ENCODE assay signal across 10 cellular contexts in the genomic region with DNA sequence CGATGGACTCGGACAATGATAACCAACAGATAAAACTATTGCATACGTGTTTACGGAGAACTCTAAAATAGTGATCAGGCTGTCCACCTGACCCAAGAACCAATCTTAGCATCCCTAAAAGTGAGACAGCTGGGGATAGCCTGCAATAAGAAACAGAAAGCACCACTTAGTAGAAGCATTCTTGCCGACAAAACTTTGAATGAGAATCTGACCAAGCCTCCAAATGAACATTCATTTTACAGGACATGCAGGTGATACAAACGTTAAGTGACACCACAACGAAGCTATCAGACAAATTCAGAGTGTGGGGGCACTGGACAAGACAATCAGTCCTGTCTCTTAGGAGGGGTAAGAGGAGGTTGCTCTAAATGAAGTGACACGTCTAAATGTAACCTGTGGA. TPM values are rescaled to one million over a fixed set of nuclear protein-coding genes. Genes with fewer than 3 reads are reported as not detected.
DNase-seq lines count a peak whose midpoint lies in the region; ATAC-seq, FAIRE-seq and TF ChIP-seq lines count a peak whose summit lies in the region.
"Had no signal": no experiment of that assay in that cellular context is flagged by ENCODE, and none has a peak within 500 bp of the region (broad histone marks: within the 10 kb centered on the region; RNA-seq: fewer than 3 reads in every experiment).

No MANE protein-coding gene starts in this region.

- TF ChIP-seq RAD21 in HepG2 (CRISPR knock-in tag; IDR thresholded peaks at IDR 0.05), result no peak

- H3K4me3 Mint-ChIP-seq in activated naive CD4-positive, alpha-beta T cell treated with anti-CD3 and anti-CD28 coated beads, Interleukin-2, amount 50 U/mL, for 24 hours, result peak overlapping the region; percentile 98
- H3K4me3 Mint-ChIP-seq in activated naive CD8-positive, alpha-beta T cell treated with anti-CD3 and anti-CD28 coated beads for 36 hours, result peak overlapping the region; percentile 98

- DNase-seq in activated naive CD4-positive, alpha-beta T cell (lab: John Stamatoyannopoulos, UW), result no peak
- DNase-seq in activated naive CD8-positive, alpha-beta T cell treated with anti-CD3 and anti-CD28 coated beads for 36 hours, result no peak
- DNase-seq in HepG2 (ENCODE audit: low spot score) (no peak), transverse colon (no peak), NCI-H1930 (lab: John Stamatoyannopoulos, UW) (no peak), Peyer's patch (no peak)
- DNase-seq: GF-D8 had no signal

- H3K36me3 Mint-ChIP-seq in activated naive CD4-positive, alpha-beta T cell treated with anti-CD3 and anti-CD28 coated beads, Interleukin-2, amount 50 U/mL, for 24 hours, result peaks cover 11% of the 10 kb centered on the region
- H3K36me3 Mint-ChIP-seq in activated naive CD8-positive, alpha-beta T cell treated with anti-CD3 and anti-CD28 coated beads for 36 hours, result peaks cover 29% of the 10 kb centered on the region

- H2AFZ ChIP-seq in HepG2 (ENCODE audit: low read length), result no peak overlapping the region

- no peak for FAIRE-seq in HepG2 (lab: Jason Lieb, UNC)
- FAIRE-seq: urothelium cell line had no signal

- TF ChIP-seq EP300 in HepG2 (IDR thresholded peaks at IDR 0.05; ENCODE audit: low read depth in 2 of 2, low read length in 2 of 2), result no peak
- no peak for TF ChIP-seq EP300 in HepG2 (CRISPR knock-in tag; IDR thresholded peaks at IDR 0.05; ENCODE audit: borderline replicate concordance)
- TF ChIP-seq EP300 in transverse colon (IDR thresholded peaks at IDR 0.05; ENCODE audit: low read depth), result no peak

- CTCF ChIA-PET in HepG2 (lab: Yijun Ruan, JAX; ENCODE audit: low intra/inter-chr PET ratio, low total read pairs), result no interaction called here

- no TSS peak for BruUV-seq in HepG2 (replicated peaks; lab: Mats Ljungman, UMichigan)

- intact Hi-C loops in HepG2 (cut with micrococcal nuclease; ENCODE audit: unreplicated experiment), result no loop called here
- intact Hi-C loops in transverse colon (cut with DNase I; ENCODE audit: low total_unique reads), result no loop called here

- H4K20me1 ChIP-seq in HepG2 (ENCODE audit: insufficient read depth, low read length), result peaks cover 6% of the 10 kb centered on the region

- H3K4me1 ChIP-seq in HepG2 (ENCODE audit: insufficient read depth, low read length) (peaks cover 32% of the 10 kb centered on the region), transverse colon (peaks cover 6 to 33% (median 20%) of the 10 kb centered on the region in 4 donors), Peyer's patch (peaks cover 0 to 16% (median 0%) of the 10 kb centered on the region in 4 donors)

- peak overlapping the region; percentile 99 for H3K9ac ChIP-seq in HepG2 (ENCODE audit: insufficient read depth, low read depth, low read length)

- H3K4me3 ChIP-seq in HepG2 (replicated peaks in 1 of 3; ENCODE audit: insufficient read depth in 1 of 3, low read depth in 2 of 3, low read length in 3 of 3), result peak overlapping the region; percentile 91 to 96 (median 92)
- H3K4me3 ChIP-seq in transverse colon, result peak overlapping the region in 3 of 4 donors; percentile 75 to 92 (median 80)
- peak overlapping the region in 2 of 4 donors; percentile 80 to 97 for H3K4me3 ChIP-seq in Peyer's patch

- H3K27ac ChIP-seq in HepG2 (ENCODE audit: extremely low read length, insufficient read depth, low read length) (peak overlapping the region; percentile 82), transverse colon (peak overlapping the region; percentile 91 to 95 (median 92)), Peyer's patch (no peak overlapping the region)

- H3K36me3 ChIP-seq in HepG2 (replicated peaks in 1 of 2; ENCODE audit: control insufficient read depth in 1 of 2, insufficient read depth in 2 of 2, low read length in 2 of 2), result peaks cover 5 to 32% of the 10 kb centered on the region in 2 experiments; a peak in 4 of 5 replicates
- H3K36me3 ChIP-seq in transverse colon, result peaks cover 0 to 7% (median 2%) of the 10 kb centered on the region in 4 donors
- peaks cover 0 to 8% (median 0%) of the 10 kb centered on the region in 3 donors for H3K36me3 ChIP-seq in Peyer's patch

- 0 out of 4 replicates have a peak, but pooled peaks of 1 of the 2 experiments have one; percentile 28 for TF ChIP-seq POLR2A in HepG2 (IDR thresholded peaks at IDR 0.05; ENCODE audit: insufficient read depth in 1 of 2, low read depth in 2 of 2, low read length in 2 of 2)
- TF ChIP-seq POLR2A in transverse colon (IDR thresholded peaks at IDR 0.05), result no peak
- TF ChIP-seq POLR2A in Peyer's patch (IDR thresholded peaks at IDR 0.05), result no peak

- H3K79me2 ChIP-seq in HepG2 (ENCODE audit: insufficient read depth, low read length), result peaks cover 41% of the 10 kb centered on the region

- peak overlapping the region; percentile 95 for H3K4me2 ChIP-seq in HepG2 (ENCODE audit: low read depth, low read length)

- no peak for TF ChIP-seq CTCF in HepG2 (CRISPR knock-in tag; IDR thresholded peaks at IDR 0.05)
- no peak for TF ChIP-seq CTCF in transverse colon (IDR thresholded peaks at IDR 0.05)
- TF ChIP-seq CTCF in Peyer's patch (IDR thresholded peaks at IDR 0.05), result no peak

- in situ Hi-C loops in HepG2 (cut with HindIII; ENCODE audit: extremely low pct_ligation_motif_present, low pct_unique_long_range_greater_than_20kb) (no loop called here), transverse colon (cut with MboI; ENCODE audit: low pct_ligation_motif_present in 1 of 4, low pct_unique_long_range_greater_than_20kb in 1 of 4, low sequenced_read_pairs in 3 of 4) (loop anchor here in 1 of 4 donors (25.0 kb wide), 1 partner anchor 205 kb away; a partner anchor contains a TSS)

- H3K27ac Mint-ChIP-seq in activated naive CD4-positive, alpha-beta T cell treated with anti-CD3 and anti-CD28 coated beads, Interleukin-2, amount 50 U/mL, for 24 hours, result peak overlapping the region; percentile 96
- peak overlapping the region; percentile 98 for H3K27ac Mint-ChIP-seq in activated naive CD8-positive, alpha-beta T cell treated with anti-CD3 and anti-CD28 coated beads for 36 hours

- H3K27me3 Mint-ChIP-seq in activated naive CD4-positive, alpha-beta T cell treated with anti-CD3 and anti-CD28 coated beads, Interleukin-2, amount 50 U/mL, for 24 hours, result no peaks in the 10 kb centered on the region
- no peaks in the 10 kb centered on the region for H3K27me3 Mint-ChIP-seq in activated naive CD8-positive, alpha-beta T cell treated with anti-CD3 and anti-CD28 coated beads for 36 hours

- POLR2A ChIA-PET in HepG2 (lab: Yijun Ruan, JAX), result no interaction called here

- 16% methylated on average over 8 of the region's 8 CpGs for WGBS in HepG2 (ENCODE audit: low lambda C conversion rate)
- 29 to 32% methylated on average over 7 to 8 of the region's 8 CpGs for WGBS in transverse colon (ENCODE audit: low coverage in 1 of 2), 2 donors

- peaks cover 58% of the 10 kb centered on the region for H3K4me1 Mint-ChIP-seq in activated naive CD4-positive, alpha-beta T cell treated with anti-CD3 and anti-CD28 coated beads, Interleukin-2, amount 50 U/mL, for 24 hours
- H3K4me1 Mint-ChIP-seq in activated naive CD8-positive, alpha-beta T cell treated with anti-CD3 and anti-CD28 coated beads for 36 hours, result peaks cover 48% of the 10 kb centered on the region

- no peaks in the 10 kb centered on the region for H3K9me3 Mint-ChIP-seq in activated naive CD4-positive, alpha-beta T cell treated with anti-CD3 and anti-CD28 coated beads, Interleukin-2, amount 50 U/mL, for 24 hours
- H3K9me3 Mint-ChIP-seq in activated naive CD8-positive, alpha-beta T cell treated with anti-CD3 and anti-CD28 coated beads for 36 hours, result no peaks in the 10 kb centered on the region

- H3K27me3 ChIP-seq in HepG2 (ENCODE audit: control insufficient read depth in 1 of 2, insufficient read depth in 2 of 2, low read length in 2 of 2), result no peaks in the 10 kb centered on the region; a peak in 1 of 5 replicates
- H3K27me3 ChIP-seq in transverse colon, result no peaks in the 10 kb centered on the region
- H3K27me3 ChIP-seq in Peyer's patch, result no peaks in the 10 kb centered on the region

- ATAC-seq in HepG2, result no peak
- ATAC-seq in HG02973 (IDR thresholded peaks at IDR 0.05; ENCODE audit: unreplicated experiment), result no peak

- H3K9me3 ChIP-seq in HepG2 (ENCODE audit: low read length) (no peaks in the 10 kb centered on the region), transverse colon (no peaks in the 10 kb centered on the region), Peyer's patch (no peaks in the 10 kb centered on the region)

TF ChIP-seq in HepG2, 621 proteins besides CTCF, POLR2A, EP300 and RAD21 (continues in another document):
- TF ChIP-seq TGIF2 (CRISPR knock-in tag; IDR thresholded peaks at IDR 0.05), result 0 out of 2 replicates have a peak, but pooled peaks have one; percentile 29

RNA-seq across cellular contexts. Expression of gene PSMG1, which starts 1.2 kb away (rescaled TPM):
- total RNA-seq in activated naive CD8-positive, alpha-beta T cell treated with anti-CD3 and anti-CD28 coated beads for 36 hours, result 100 to 1,000 TPM; 135 to 143 TPM
- total RNA-seq in HepG2 (2016; rRNA removed; fragmentation: Illumina TruSeq; extraction: Trizol) (173 and 184 TPM in 2 replicates), transverse colon (10 to 100 TPM in 3 of 4 donors, 1 to 10 TPM in 1; 7.4 to 28.1 (median 20.2) TPM), Peyer's patch (10 to 100 TPM in 3 of 4 donors, 1 to 10 TPM in 1; 8.3 to 17.0 (median 13.4) TPM)
- total RNA-seq in HepG2 (2016; cell fraction: cytosol; rRNA removed; fragmentation: Illumina TruSeq; extraction: Trizol; ENCODE audit: low read depth), result 63.4 and 63.6 TPM in 2 replicates
- 173 and 194 TPM in 2 replicates for total RNA-seq in HepG2 (2016; cell fraction: insoluble cytoplasmic fraction; rRNA removed; fragmentation: Illumina TruSeq; extraction: Trizol)
- total RNA-seq in HepG2 (2016; cell fraction: membrane; rRNA removed; fragmentation: Illumina TruSeq; extraction: Trizol), result 86.8 and 90.7 TPM in 2 replicates
- total RNA-seq in HepG2 (2016; cell fraction: nucleus; rRNA removed; fragmentation: Illumina TruSeq; extraction: Trizol), result 72.7 and 90.4 TPM in 2 replicates
- 48.0 and 63.6 TPM in 2 replicates for polyA plus RNA-seq in HepG2 (2011; rRNA removed)
- polyA plus RNA-seq in HepG2 (2011; cell fraction: cytosol; rRNA removed), result 34.3 and 49.4 TPM in 2 replicates
- polyA plus RNA-seq in HepG2 (2011; cell fraction: nucleus; rRNA removed), result 15.8 and 21.3 TPM in 2 replicates
- polyA plus RNA-seq in HepG2 (2012), result 53.0 and 76.8 TPM in 2 replicates
- polyA plus RNA-seq in HepG2 (2016; cell fraction: cytosol; fragmentation: Illumina TruSeq; extraction: Trizol; ENCODE audit: low read depth), result 55.8 and 70.6 TPM in 2 replicates
- polyA plus RNA-seq in HepG2 (2016; cell fraction: insoluble cytoplasmic fraction; fragmentation: Illumina TruSeq; extraction: Trizol; ENCODE audit: low read depth), result 206 and 228 TPM in 2 replicates
- polyA plus RNA-seq in HepG2 (2016; cell fraction: membrane; fragmentation: Illumina TruSeq; extraction: Trizol; ENCODE audit: low read depth), result 73.9 and 74.0 TPM in 2 replicates
- polyA plus RNA-seq in HepG2 (2016; cell fraction: nucleus; fragmentation: Illumina TruSeq; extraction: Trizol; ENCODE audit: insufficient read depth, low read depth), result 139 and 145 TPM in 2 replicates
- 9.2 and 15.6 TPM in 2 replicates for polyA minus RNA-seq in HepG2 (2011; rRNA and poly(A)+ RNA removed; ENCODE audit: low replicate concordance)
- 19.7 and 23.0 TPM in 2 replicates for polyA minus RNA-seq in HepG2 (2011; cell fraction: cytosol; rRNA and poly(A)+ RNA removed)
- polyA minus RNA-seq in HepG2 (2011; cell fraction: nucleus; rRNA and poly(A)+ RNA removed), result 33.6 and 41.3 TPM in 2 replicates

Comparison
In these comparisons a context has a peak if more than half of its experiments do, and no peak if none do; other contexts are left out.
1. H3K27ac ChIP-seq: peak in HepG2 (single experiment) and transverse colon (4 of 4); none in Peyer's patch (0 of 4).